Comparison of ENCODE assay signal across 29 cellular contexts in the genomic region with DNA sequence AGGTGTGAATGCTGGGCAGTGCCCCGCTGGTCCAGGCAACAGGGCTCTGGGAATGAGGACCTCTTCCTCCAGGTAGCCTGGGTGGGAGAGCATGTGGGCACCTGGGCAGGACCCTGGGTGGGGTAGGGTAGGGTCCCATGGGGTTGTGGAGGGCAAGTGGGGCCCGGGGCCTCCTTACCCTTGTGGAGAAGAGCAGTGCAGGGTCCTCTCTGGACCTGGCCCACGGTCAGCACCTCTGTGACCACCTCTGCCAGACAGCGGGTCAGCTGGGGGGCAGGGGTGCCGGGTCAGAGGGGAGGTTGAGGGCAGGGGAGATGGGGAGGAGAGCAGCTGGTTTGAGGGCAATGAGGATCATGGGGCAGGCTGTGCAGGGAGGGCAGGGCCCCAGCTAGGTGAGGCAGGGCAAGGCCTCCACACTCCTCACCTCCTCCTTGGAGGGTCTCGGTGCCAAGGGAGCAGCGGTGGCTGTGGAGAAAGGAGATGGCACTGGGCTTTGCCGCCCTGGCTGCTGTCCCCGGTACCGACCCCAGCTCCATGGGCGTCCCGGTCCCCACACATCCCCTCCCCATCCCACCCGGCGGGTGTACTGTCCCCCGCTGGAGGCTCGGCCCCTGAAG. TPM values are rescaled to one million over a fixed set of nuclear protein-coding genes. Genes with fewer than 3 reads are reported as not detected.
"Had no signal": no experiment of that assay in that cellular context is flagged by ENCODE, and none has a peak within 500 bp of the region (broad histone marks: within the 10 kb centered on the region; RNA-seq: fewer than 3 reads in every experiment).

No MANE protein-coding gene starts in this region.

- H3K4me3 ChIP-seq: esophagus squamous epithelium, hepatocyte, left lung, lower lobe of right lung, mucosa of descending colon, ovary, sigmoid colon, testis, transverse colon had no signal

- H3K27me3 Mint-ChIP-seq: activated naive CD8-positive, alpha-beta T cell treated with anti-CD3 and anti-CD28 coated beads, Interleukin-2, amount 10 ng/mL, durations not matched to agents 7 days and 5 days; natural killer cell treated with Interleukin-12 subunit alpha and Interleukin-12 subunit beta and Interleukin-15 and Interleukin-18, amount 100 ng/mL, for 72 hours had no signal

- H3K79me2 ChIP-seq: hepatocyte had no signal

- ATAC-seq: left lung, mucosa of descending colon had no signal

- H3K4me2 ChIP-seq: hepatocyte had no signal

- DNase-seq: activated CD4-positive, alpha-beta T cell treated with anti-CD3 and anti-CD28 coated beads for 48 hours; activated CD4-positive, alpha-beta T cell treated with anti-CD3 and anti-CD28 coated beads, Interleukin-2, amount 50 U/mL, for 48 hours; activated CD8-positive, alpha-beta memory T cell treated with anti-CD3 and anti-CD28 coated beads for 24 hours; activated effector memory CD4-positive, alpha-beta T cell treated with Interleukin-2 at 50 U/mL for 16 hours; activated naive CD4-positive, alpha-beta T cell treated with Interleukin-2 at 50 U/mL for 16 hours; activated naive CD8-positive, alpha-beta T cell treated with anti-CD3 and anti-CD28 coated beads, Interleukin-2, amount 10 ng/mL, durations not matched to agents 7 days and 5 days; cortex of kidney; esophagus squamous epithelium; foreskin melanocyte; kidney glomerular epithelial cell; lower lobe of right lung; mesenchymal stem cell; mucosa of descending colon; ovary; sigmoid colon; small intestine; stimulated activated CD4-positive, alpha-beta T cell treated with anti-CD3 and anti-CD28 coated beads, Interleukin-1b, Interleukin-23, amount 100 ng/mL, for 48 hours; stimulated activated CD4-positive, alpha-beta T cell treated with anti-CD3 and anti-CD28 coated beads, Interleukin-4, amount 100 ng/mL, for 4 hours; stimulated activated CD8-positive, alpha-beta memory T cell treated with anti-CD3 and anti-CD28 coated beads, Interleukin-4, amount 100 ng/mL, for 48 hours; stimulated activated naive CD4-positive, alpha-beta T cell; testis; transverse colon had no signal

- FAIRE-seq: astrocyte, small intestine had no signal

- H3K27ac Mint-ChIP-seq: activated naive CD8-positive, alpha-beta T cell treated with anti-CD3 and anti-CD28 coated beads, Interleukin-2, amount 10 ng/mL, durations not matched to agents 7 days and 5 days; progenitor cell of endocrine pancreas had no signal

- H3K9me3 Mint-ChIP-seq: activated naive CD8-positive, alpha-beta T cell treated with anti-CD3 and anti-CD28 coated beads, Interleukin-2, amount 10 ng/mL, durations not matched to agents 7 days and 5 days; natural killer cell treated with Interleukin-12 subunit alpha and Interleukin-12 subunit beta and Interleukin-15 and Interleukin-18, amount 100 ng/mL, for 72 hours had no signal

- H3K9me3 ChIP-seq: esophagus squamous epithelium, left lung, lower lobe of right lung, mucosa of descending colon, ovary, sigmoid colon, testis, transverse colon had no signal

- H2AFZ ChIP-seq: hepatocyte had no signal

- H3K27me3 ChIP-seq: hepatocyte, ovary, testis had no signal

- H3K4me3 Mint-ChIP-seq: activated naive CD8-positive, alpha-beta T cell treated with anti-CD3 and anti-CD28 coated beads, Interleukin-2, amount 10 ng/mL, durations not matched to agents 7 days and 5 days; natural killer cell treated with Interleukin-12 subunit alpha and Interleukin-12 subunit beta and Interleukin-15 and Interleukin-18, amount 100 ng/mL, for 72 hours had no signal

- H3K27ac ChIP-seq: esophagus squamous epithelium, hepatocyte, left lung, lower lobe of right lung, ovary, sigmoid colon, testis, transverse colon had no signal

- H3K36me3 ChIP-seq: ovary had no signal

- H3K4me1 ChIP-seq: left lung, lower lobe of right lung, sigmoid colon, testis, transverse colon had no signal

RNA-seq across cellular contexts. Expression of a gene that starts 0.5 kb away (rescaled TPM):
- total RNA-seq: chondrocyte, hepatocyte, left lung, lower lobe of right lung, transverse colon, urinary bladder had no signal
